In genomic region chr3:138845771-138846173, GRCh38 we compare ENCODE assay signal across 28 cellular contexts. TPM values are rescaled to one million over a fixed set of nuclear protein-coding genes. Genes with fewer than 3 reads are reported as not detected.
DNase-seq lines count a peak whose midpoint lies in the region; ATAC-seq and TF ChIP-seq lines count a peak whose summit lies in the region.
"Had no signal": no experiment of that assay in that cellular context is flagged by ENCODE, and none has a peak within 500 bp of the region (broad histone marks: within the 10 kb centered on the region; RNA-seq: fewer than 3 reads in every experiment).

No MANE protein-coding gene starts in this region.

- H3K9me3 ChIP-seq in HUES6 (ENCODE audit: control insufficient read depth, insufficient read depth, low read depth, low read length) (no peaks in the 10 kb centered on the region; the same call in 1 of the 2 replicates), endodermal cell (ENCODE audit: control insufficient read depth, low read length) (peaks cover 18% of the 10 kb centered on the region), OCI-LY7 (ENCODE audit: low read length) (no peaks in the 10 kb centered on the region)
- H3K9me3 ChIP-seq: BE2C, body of pancreas, spleen, thoracic aorta had no signal

- POLR2A ChIA-PET in OCI-LY7 (lab: Charles Lee) = interaction anchor here (0.7 kb wide), 1 partner anchor 670 kb away, joined by 3 read pairs; no protein-coding TSS in a partner anchor

- no peaks in the 10 kb centered on the region for H3K27me3 Mint-ChIP-seq in endodermal cell (ENCODE audit: insufficient read depth)
- peaks cover 26% of the 10 kb centered on the region for H3K27me3 Mint-ChIP-seq in nephron progenitor cell (ENCODE audit: low read depth, poor library complexity)
- H3K27me3 Mint-ChIP-seq in stimulated activated naive CD8-positive, alpha-beta T cell treated with anti-CD3 and anti-CD28 coated beads, Interleukin-15, amount 100 ng/mL, for 72 hours = no peaks in the 10 kb centered on the region
- H3K27me3 Mint-ChIP-seq: activated naive CD8-positive, alpha-beta T cell treated with anti-CD3 and anti-CD28 coated beads, Interleukin-2, amount 50 U/mL, for 24 hours; stimulated activated naive B cell treated with anti-CD40 and anti-IgM and Interleukin-4, amounts not matched to agents 10 μg/mL and 1 μg/mL and 100 μg/mL, for 72 hours had no signal

- DNase-seq in ELF-1 (ENCODE audit: low read depth, low spot score) (peak; percentile 79), endodermal cell (peak; percentile 75), nephron progenitor cell (peak; percentile 41), NCI-H1436 (lab: John Stamatoyannopoulos, UW) (no peak), NCI-H774 (lab: John Stamatoyannopoulos, UW) (no peak), OCI-LY7 (ENCODE audit: low spot score) (no peak)
- DNase-seq in stimulated activated naive CD8-positive, alpha-beta T cell treated with anti-CD3 and anti-CD28 coated beads, Interleukin-15, amount 100 ng/mL, for 72 hours = no peak
- DNase-seq: activated CD4-positive, alpha-beta T cell treated with anti-CD3 and anti-CD28 coated beads, Interleukin-2, amount 50 U/mL, for 48 hours; activated CD4-positive, CD25-positive, alpha-beta regulatory T cell; activated effector memory CD4-positive, alpha-beta T cell treated with anti-CD3 and anti-CD28 coated beads, Interleukin-2, amount 50 U/mL, for 16 hours; activated naive CD8-positive, alpha-beta T cell treated with anti-CD3 and anti-CD28 coated beads, Interleukin-2, amount 50 U/mL, for 24 hours; BE2C; body of pancreas; effector CD8-positive, alpha-beta T cell; foreskin fibroblast; hippocampal formation; mammary epithelial cell; NCI-H1048; NCI-H2029 treated with DMSO at 0.1 percent for 48 hours; NCI-H226; nucleus accumbens; stimulated activated CD4-positive, alpha-beta T cell treated with anti-CD3 and anti-CD28 coated beads, Interleukin-4, amount 100 ng/mL, for 1 hour; stimulated activated naive B cell treated with anti-CD40 and anti-IgM and Interleukin-4, amounts not matched to agents 10 μg/mL and 1 μg/mL and 100 μg/mL, for 72 hours; T-helper 9 cell had no signal

- H3K27ac ChIP-seq in HUES6 (ENCODE audit: low read depth, low read length) (peak overlapping the region; percentile 97), endodermal cell (ENCODE audit: low read depth, low read length) (peak overlapping the region; percentile 65), OCI-LY7 (ENCODE audit: low read depth, low read length, poor library complexity, severe bottlenecking) (no peak overlapping the region)
- H3K27ac ChIP-seq: body of pancreas, thoracic aorta had no signal

- no peaks in the 10 kb centered on the region for H3K9me2 ChIP-seq in OCI-LY7 (ENCODE audit: insufficient read depth, low read length)

- TF ChIP-seq CTCF in endodermal cell (conservative IDR thresholded peaks at IDR 0.05) (no peak), nephron progenitor cell (IDR thresholded peaks at IDR 0.05) (no peak), OCI-LY7 (conservative IDR thresholded peaks at IDR 0.05; ENCODE audit: low read length) (no peak)

- no peak for ATAC-seq in stimulated activated naive CD8-positive, alpha-beta T cell treated with anti-CD3 and anti-CD28 coated beads, Interleukin-15, amount 100 ng/mL, for 72 hours
- ATAC-seq: activated naive CD8-positive, alpha-beta T cell treated with anti-CD3 and anti-CD28 coated beads, Interleukin-2, amount 50 U/mL, for 24 hours; body of pancreas; Right ventricle myocardium inferior; stimulated activated naive B cell treated with anti-CD40 and anti-IgM and Interleukin-4, amounts not matched to agents 10 μg/mL and 1 μg/mL and 100 μg/mL, for 72 hours had no signal

- H3K4me1 Mint-ChIP-seq in endodermal cell (peaks cover 9% of the 10 kb centered on the region), nephron progenitor cell (peaks cover 18% of the 10 kb centered on the region)
- H3K4me1 Mint-ChIP-seq in stimulated activated naive CD8-positive, alpha-beta T cell treated with anti-CD3 and anti-CD28 coated beads, Interleukin-15, amount 100 ng/mL, for 72 hours = no peaks in the 10 kb centered on the region
- H3K4me1 Mint-ChIP-seq: activated naive CD8-positive, alpha-beta T cell treated with anti-CD3 and anti-CD28 coated beads, Interleukin-2, amount 50 U/mL, for 24 hours had no signal

- H3K9ac ChIP-seq in HUES6 (ENCODE audit: low read length) (peak overlapping the region; percentile 83), endodermal cell (ENCODE audit: extremely low read depth, low read length, poor library complexity, severe bottlenecking) (no peak overlapping the region)

- peak overlapping the region; percentile 33; the same call in 1 of the 2 replicates for H3K4me3 ChIP-seq in HUES6 (ENCODE audit: low read depth, low read length)
- no peak overlapping the region for H3K4me3 ChIP-seq in endodermal cell (ENCODE audit: low read length)
- no peak overlapping the region for H3K4me3 ChIP-seq in OCI-LY7 (ENCODE audit: low read depth, low read length, poor library complexity, severe bottlenecking)
- H3K4me3 ChIP-seq: body of pancreas, spleen had no signal

- intact Hi-C loops in OCI-LY7 (cut with micrococcal nuclease; ENCODE audit: unreplicated experiment) = no loop called here

- H3K27ac Mint-ChIP-seq in endodermal cell = peak overlapping the region; percentile 86
- peak overlapping the region; percentile 68 for H3K27ac Mint-ChIP-seq in nephron progenitor cell
- H3K27ac Mint-ChIP-seq in stimulated activated naive CD8-positive, alpha-beta T cell treated with anti-CD3 and anti-CD28 coated beads, Interleukin-15, amount 100 ng/mL, for 72 hours = no peak overlapping the region
- H3K27ac Mint-ChIP-seq: activated naive CD8-positive, alpha-beta T cell treated with anti-CD3 and anti-CD28 coated beads, Interleukin-2, amount 50 U/mL, for 24 hours; stimulated activated naive B cell treated with anti-CD40 and anti-IgM and Interleukin-4, amounts not matched to agents 10 μg/mL and 1 μg/mL and 100 μg/mL, for 72 hours had no signal

- H3K27me3 ChIP-seq in HUES6 (ENCODE audit: control insufficient read depth, insufficient read depth, low read length) (no peaks in the 10 kb centered on the region), endodermal cell (ENCODE audit: control insufficient read depth, insufficient read depth, low read length, poor library complexity, severe bottlenecking) (no peaks in the 10 kb centered on the region)
- H3K27me3 ChIP-seq: BE2C, body of pancreas, spleen had no signal

- H2AFZ ChIP-seq in OCI-LY7 (ENCODE audit: low read length) = no peak overlapping the region

- no peaks in the 10 kb centered on the region for H3K79me2 ChIP-seq in OCI-LY7 (ENCODE audit: insufficient read depth, low read depth, low read length)

- H3K4me3 Mint-ChIP-seq in endodermal cell (no peak overlapping the region), nephron progenitor cell (no peak overlapping the region)
- no peak overlapping the region for H3K4me3 Mint-ChIP-seq in stimulated activated naive CD8-positive, alpha-beta T cell treated with anti-CD3 and anti-CD28 coated beads, Interleukin-15, amount 100 ng/mL, for 72 hours
- H3K4me3 Mint-ChIP-seq: activated naive CD8-positive, alpha-beta T cell treated with anti-CD3 and anti-CD28 coated beads, Interleukin-2, amount 50 U/mL, for 24 hours; stimulated activated naive B cell treated with anti-CD40 and anti-IgM and Interleukin-4, amounts not matched to agents 10 μg/mL and 1 μg/mL and 100 μg/mL, for 72 hours had no signal

- H3K36me3 ChIP-seq in HUES6 (ENCODE audit: control insufficient read depth, insufficient read depth, low read length) = no peaks in the 10 kb centered on the region
- no peaks in the 10 kb centered on the region for H3K36me3 ChIP-seq in endodermal cell (ENCODE audit: control insufficient read depth, insufficient read depth, low read length)
- no peaks in the 10 kb centered on the region for H3K36me3 ChIP-seq in OCI-LY7 (ENCODE audit: insufficient read depth, low read length)
- H3K36me3 ChIP-seq: BE2C, spleen, thoracic aorta had no signal

- WGBS in endodermal cell (ENCODE audit: insufficient coverage in 1 of 2, insufficient read length in 1 of 2), 2 experiments = 47 to 55% methylated on average over 3 to 5 of the region's 6 CpGs

- no TSS peak for BruUV-seq in OCI-LY7 (replicated peaks; lab: Mats Ljungman, UMichigan)

- CTCF ChIA-PET in OCI-LY7 (lab: Charles Lee; ENCODE audit: unreplicated experiment) = no interaction called here

- H3K36me3 Mint-ChIP-seq in endodermal cell (ENCODE audit: low read depth) = no peaks in the 10 kb centered on the region
- H3K36me3 Mint-ChIP-seq in nephron progenitor cell (ENCODE audit: low read depth) = no peaks in the 10 kb centered on the region
- H3K36me3 Mint-ChIP-seq: stimulated activated naive B cell treated with anti-CD40 and anti-IgM and Interleukin-4, amounts not matched to agents 10 μg/mL and 1 μg/mL and 100 μg/mL, for 72 hours had no signal

- H3K4me1 ChIP-seq in HUES6 (ENCODE audit: control insufficient read depth, insufficient read depth, low read length) (peaks cover 39% of the 10 kb centered on the region), endodermal cell (ENCODE audit: control insufficient read depth, insufficient read depth, low read length) (peaks cover 4% of the 10 kb centered on the region), OCI-LY7 (ENCODE audit: insufficient read depth, low read length, poor library complexity, severe bottlenecking) (peaks cover 6% of the 10 kb centered on the region)
- H3K4me1 ChIP-seq: BE2C, body of pancreas had no signal

- H3K9me3 Mint-ChIP-seq in endodermal cell = peaks cover 14% of the 10 kb centered on the region
- no peaks in the 10 kb centered on the region for H3K9me3 Mint-ChIP-seq in nephron progenitor cell
- H3K9me3 Mint-ChIP-seq in stimulated activated naive CD8-positive, alpha-beta T cell treated with anti-CD3 and anti-CD28 coated beads, Interleukin-15, amount 100 ng/mL, for 72 hours = no peaks in the 10 kb centered on the region
- H3K9me3 Mint-ChIP-seq: activated naive CD8-positive, alpha-beta T cell treated with anti-CD3 and anti-CD28 coated beads, Interleukin-2, amount 50 U/mL, for 24 hours had no signal

- H4K20me1 ChIP-seq in OCI-LY7 (ENCODE audit: insufficient read depth, low read length) = no peaks in the 10 kb centered on the region

- H3K4me2 ChIP-seq in OCI-LY7 (ENCODE audit: low read length) = no peak overlapping the region

RNA-seq across cellular contexts. Expression of gene PIK3CB, which starts 11.0 kb away (rescaled TPM):
- total RNA-seq in endodermal cell (10 to 100 TPM; 51.4 to 53.0 TPM), OCI-LY7 (2022) (22.5 and 23.6 TPM in 2 replicates)
- 22.5 TPM for polyA plus RNA-seq in endodermal cell (2013, experiment 1 of 2)
- polyA plus RNA-seq in endodermal cell (2013, experiment 2 of 2) = 23.9 TPM
- total RNA-seq in OCI-LY7 (2014; rRNA removed; shearing (Covaris generic)) = 7.1 and 8.2 TPM in 2 replicates

Comparison
In these comparisons a context has a peak if more than half of its experiments do, and no peak if none do; other contexts are left out.
1. DNase-seq: peak in ELF-1 (single experiment), endodermal cell (single experiment) and nephron progenitor cell (single experiment); none in NCI-H1436 (single experiment), NCI-H774 (single experiment), OCI-LY7 (single experiment) and stimulated activated naive CD8-positive, alpha-beta T cell treated with anti-CD3 and anti-CD28 coated beads, Interleukin-15, amount 100 ng/mL, for 72 hours (0 of 2).
2. H3K27ac Mint-ChIP-seq: peak in endodermal cell (single experiment) and nephron progenitor cell (single experiment); none in stimulated activated naive CD8-positive, alpha-beta T cell treated with anti-CD3 and anti-CD28 coated beads, Interleukin-15, amount 100 ng/mL, for 72 hours (0 of 2).